Comparison of ENCODE assay signal across 1 cellular context in genomic region chr22:35480627-35481565, GRCh38.
TF ChIP-seq lines count a peak whose summit lies in the region.

No MANE protein-coding gene starts in this region.

TF ChIP-seq in HEK293, 187 proteins besides CTCF, POLR2A, EP300 and RAD21 (continued from another document):
- TF ChIP-seq PATZ1 (tag by site-specific recombination; IDR thresholded peaks at IDR 0.05), result 0 out of 2 replicates have a peak, but pooled peaks have one; percentile 14
- peak; percentile 92 for TF ChIP-seq ZNF692 (tag by site-specific recombination; IDR thresholded peaks at IDR 0.05)
- no peak for TF ChIP-seq ZNF449 (tag by site-specific recombination; IDR thresholded peaks at IDR 0.05)
- TF ChIP-seq ZFP69B (tag by site-specific recombination; IDR thresholded peaks at IDR 0.05), result peak; percentile 67
- no peak for TF ChIP-seq ZNF114 (tag by site-specific recombination; IDR thresholded peaks at IDR 0.05)
- TF ChIP-seq HOXC10 (CRISPR knock-in tag; IDR thresholded peaks at IDR 0.05), result no peak
- no peak for TF ChIP-seq ZNF354C (tag by site-specific recombination; IDR thresholded peaks at IDR 0.05; ENCODE audit: borderline replicate concordance, low read depth)
- TF ChIP-seq ZNF391 (tag by site-specific recombination; IDR thresholded peaks at IDR 0.05; ENCODE audit: borderline replicate concordance, low read depth), result no peak
- no peak for TF ChIP-seq SALL2 (tag by site-specific recombination; IDR thresholded peaks at IDR 0.05; ENCODE audit: borderline replicate concordance)
- TF ChIP-seq ZNF830 (tag by site-specific recombination; IDR thresholded peaks at IDR 0.05; ENCODE audit: low read depth), result no peak
- TF ChIP-seq EGR2 (tag by site-specific recombination; IDR thresholded peaks at IDR 0.05; ENCODE audit: low read depth), result no peak
- TF ChIP-seq ZNF335 (tag by site-specific recombination; conservative IDR thresholded peaks at IDR 0.05), result no peak
- TF ChIP-seq ZNF571 (tag by site-specific recombination; IDR thresholded peaks at IDR 0.05), result no peak
- no peak for TF ChIP-seq ZNF138 (tag by site-specific recombination; IDR thresholded peaks at IDR 0.05; ENCODE audit: borderline replicate concordance)
- no peak for TF ChIP-seq BCL11B (tag by site-specific recombination; IDR thresholded peaks at IDR 0.05; ENCODE audit: low read depth)
TF ChIP-seq in HEK293: peak in this region for 3.
